11 cellular contexts compared by ENCODE assay signal in genomic region chr2:97992836-97993825, GRCh38. TPM values are rescaled to one million over a fixed set of nuclear protein-coding genes. Genes with fewer than 3 reads are reported as not detected.
A peak's percentile ranks its signal among the peaks of the same experiment; 100 is the strongest.
DNase-seq lines count a peak whose midpoint lies in the region; ATAC-seq and TF ChIP-seq lines count a peak whose summit lies in the region.
"Had no signal": no experiment of that assay in that cellular context is flagged by ENCODE, and none has a peak within 500 bp of the region (broad histone marks: within the 10 kb centered on the region; RNA-seq: fewer than 3 reads in every experiment).

No MANE protein-coding gene starts in this region.

- TF ChIP-seq CTCF in SK-N-SH (IDR thresholded peaks at IDR 0.05) (no peak), Panc1 (IDR thresholded peaks at IDR 0.05) (no peak), epithelial cell of proximal tubule (conservative IDR thresholded peaks at IDR 0.05; ENCODE audit: low read depth, low read length) (no peak), CD14-positive monocyte (IDR thresholded peaks at IDR 0.05) (no peak)

- no peak overlapping the region for H3K9ac ChIP-seq in SK-N-SH

- H3F3A ChIP-seq in SK-N-SH (replicated peaks; ENCODE audit: insufficient read depth), result no peaks in the 10 kb centered on the region

- ATAC-seq in SK-N-SH treated with all-trans-retinoic acid at 6 μM for 48 hours (no peak), Panc1 (no peak), GM21515 (IDR thresholded peaks at IDR 0.05; ENCODE audit: unreplicated experiment) (no peak), HG03135 (IDR thresholded peaks at IDR 0.05; ENCODE audit: unreplicated experiment) (no peak)
- ATAC-seq: heart left ventricle had no signal

- H3K27ac Mint-ChIP-seq in CD14-positive monocyte, result no peak overlapping the region

- peaks cover 39% of the 10 kb centered on the region for H4K20me1 ChIP-seq in SK-N-SH (ENCODE audit: insufficient read depth)

- no peaks in the 10 kb centered on the region for H3K27me3 ChIP-seq in SK-N-SH (ENCODE audit: insufficient read depth)
- H3K27me3 ChIP-seq in Panc1 (ENCODE audit: control insufficient read depth, insufficient read depth, low read length), result no peaks in the 10 kb centered on the region
- H3K27me3 ChIP-seq: heart left ventricle had no signal

- peak overlapping the region; percentile 75 for H3K4me2 ChIP-seq in SK-N-SH

- no peak for DNase-seq in SK-N-SH
- no peak for DNase-seq in Panc1 (ENCODE audit: low read depth, low spot score)
- no peak for DNase-seq in epithelial cell of proximal tubule (ENCODE audit: low read depth)
- no peak for DNase-seq in skeletal muscle cell (ENCODE audit: low read depth)
- DNase-seq in CD14-positive monocyte (ENCODE audit: low spot score), result no peak
- DNase-seq: activated CD8-positive, alpha-beta memory T cell treated with anti-CD3 and anti-CD28 coated beads for 24 hours; heart left ventricle; NCI-H1694 had no signal

- no peaks in the 10 kb centered on the region for H3K9me2 ChIP-seq in SK-N-SH

- H3K9me3 Mint-ChIP-seq in CD14-positive monocyte, result peaks cover 0 to 6% (median 2%) of the 10 kb centered on the region in 7 donors

- no peak for TF ChIP-seq EP300 in SK-N-SH (IDR thresholded peaks at IDR 0.05; ENCODE audit: borderline replicate concordance in 1 of 2, low read depth in 1 of 2, low read length in 1 of 2)

- POLR2A ChIA-PET in SK-N-SH (lab: Yijun Ruan, JAX) (no interaction called here), Panc1 (lab: Charles Lee) (no interaction called here)

- CTCF ChIA-PET in SK-N-SH (lab: Yijun Ruan, JAX) (no interaction called here), Panc1 (lab: Charles Lee) (no interaction called here)

- intact Hi-C loops in Panc1 (cut with micrococcal nuclease; ENCODE audit: unreplicated experiment) (loop anchor here (5.0 to 10.0 kb wide), 2 partner anchors 186 to 392 kb away; no protein-coding TSS in a partner anchor), CD14-positive monocyte (cut with micrococcal nuclease) (no loop called here)

- no peaks in the 10 kb centered on the region for H3K36me3 ChIP-seq in SK-N-SH (replicated peaks in 1 of 2; ENCODE audit: control insufficient read depth in 1 of 2, insufficient read depth in 2 of 2, low read length in 1 of 2)
- H3K36me3 ChIP-seq in Panc1 (ENCODE audit: control insufficient read depth, insufficient read depth, low read length), result peaks cover 3% of the 10 kb centered on the region; the same call in 1 of the 2 replicates
- H3K36me3 ChIP-seq: heart left ventricle had no signal

- peaks cover 70% of the 10 kb centered on the region for H3K79me2 ChIP-seq in SK-N-SH (ENCODE audit: insufficient read depth)

- no peak overlapping the region for H3K27ac ChIP-seq in SK-N-SH (ENCODE audit: low read depth in 2 of 2, low read length in 1 of 2)
- peak overlapping the region; percentile 45 for H3K27ac ChIP-seq in Panc1 (ENCODE audit: low read length)

- peak overlapping the region; percentile 92 to 93; a peak in 3 of 4 replicates for H3K4me3 ChIP-seq in SK-N-SH (ENCODE audit: low read depth in 2 of 2, low read length in 1 of 2)
- H3K4me3 ChIP-seq in Panc1 (ENCODE audit: low read depth in 2 of 2, low read length in 2 of 2), result peak overlapping the region; percentile 81 to 96
- H3K4me3 ChIP-seq in epithelial cell of proximal tubule (ENCODE audit: low read depth, low read length), result peak overlapping the region; percentile 62
- H3K4me3 ChIP-seq in skeletal muscle cell (ENCODE audit: low read depth, low read length), result peak overlapping the region; percentile 85

- peaks cover 0 to 1% of the 10 kb centered on the region in 2 donors for H3K36me3 Mint-ChIP-seq in CD14-positive monocyte

- TF ChIP-seq RAD21 in SK-N-SH (IDR thresholded peaks at IDR 0.05; ENCODE audit: low read length), result no peak

- H3K9me3 ChIP-seq in SK-N-SH (0 out of 2 replicates have a peak, but pooled peaks cover 5% of the 10 kb centered on the region), Panc1 (ENCODE audit: control insufficient read depth, insufficient read depth, low read depth, low read length) (no peaks in the 10 kb centered on the region; the same call in 1 of the 2 replicates)

- H3K4me3 Mint-ChIP-seq in CD14-positive monocyte, result no peak overlapping the region

- no peak overlapping the region for H2AFZ ChIP-seq in SK-N-SH (ENCODE audit: low read depth)

- peaks cover 64% of the 10 kb centered on the region for H3K4me1 Mint-ChIP-seq in CD14-positive monocyte

- H3K4me1 ChIP-seq in SK-N-SH (ENCODE audit: control insufficient read depth in 1 of 2, insufficient read depth in 2 of 2, low read depth in 1 of 2, low read length in 1 of 2) (peaks cover 5 to 20% of the 10 kb centered on the region in 2 experiments; a peak in 3 of 4 replicates), Panc1 (ENCODE audit: control insufficient read depth, insufficient read depth, low read length) (peaks cover 26% of the 10 kb centered on the region)

- no peaks in the 10 kb centered on the region for H3K27me3 Mint-ChIP-seq in CD14-positive monocyte (ENCODE audit: low read depth in 3 of 3)

- no TSS peak for BruUV-seq in Panc1 (replicated peaks; lab: Mats Ljungman, UMichigan)

- WGBS in SK-N-SH (ENCODE audit: low lambda C conversion rate), result 75% methylated on average over 3 of the region's 3 CpGs

- in situ Hi-C loops in Panc1 (cut with HindIII; ENCODE audit: low pct_unique_long_range_greater_than_20kb, low sequenced_read_pairs), result no loop called here

TF ChIP-seq in SK-N-SH, 30 proteins besides CTCF, POLR2A, EP300 and RAD21:
- TF ChIP-seq TCF12 (IDR thresholded peaks at IDR 0.05) (peak; percentile 26; the same call in 1 of the 2 replicates), MEF2A (IDR thresholded peaks at IDR 0.05; ENCODE audit: borderline replicate concordance, low read depth) (no peak), USF2 (IDR thresholded peaks at IDR 0.05; ENCODE audit: borderline replicate concordance, low read depth, low read length) (no peak), NFIC (IDR thresholded peaks at IDR 0.05; ENCODE audit: borderline replicate concordance) (no peak), MAX (IDR thresholded peaks at IDR 0.05; ENCODE audit: low read depth) (no peak)

TF ChIP-seq in SK-N-SH treated with all-trans-retinoic acid at 6 μM for 48 hours, 23 proteins besides CTCF, POLR2A, EP300 and RAD21 (continues in another document):
- TF ChIP-seq ZFP30 (CRISPR knock-in tag; IDR thresholded peaks at IDR 0.05), result no peak
- no peak for TF ChIP-seq POU6F1 (CRISPR knock-in tag; IDR thresholded peaks at IDR 0.05; ENCODE audit: borderline replicate concordance, low read depth)
- no peak for TF ChIP-seq TSHZ2 (CRISPR knock-in tag; IDR thresholded peaks at IDR 0.05)
- no peak for TF ChIP-seq ZNF70 (CRISPR knock-in tag; IDR thresholded peaks at IDR 0.05)
- TF ChIP-seq PATZ1 (CRISPR knock-in tag; IDR thresholded peaks at IDR 0.05; ENCODE audit: borderline replicate concordance), result no peak

RNA-seq across cellular contexts. Expression of gene TMEM131, which starts 2.6 kb away (rescaled TPM):
- polyA plus RNA-seq in SK-N-SH (2012; rRNA removed) (7.8 and 9.1 TPM in 2 replicates), CD14-positive monocyte (1 to 10 TPM; 7.0 to 8.2 TPM)
- 7.4 and 7.5 TPM in 2 replicates for polyA plus RNA-seq in SK-N-SH (2012; cell fraction: cytosol; rRNA removed)
- polyA plus RNA-seq in SK-N-SH (2012; cell fraction: nucleus; rRNA removed), result 20.6 and 30.2 TPM in 2 replicates
- total RNA-seq in Panc1 (2021; ENCODE audit: unreplicated experiment) (43.4 TPM), epithelial cell of proximal tubule (10.2 and 16.0 TPM in 2 replicates)
- 30.3 TPM for polyA plus RNA-seq in Panc1 (2012; ENCODE audit: insufficient read length)
